17 cellular contexts compared by ENCODE assay signal in genomic region chr18:62777814-62778213, GRCh38.
"Had no signal": no experiment of that assay in that cellular context is flagged by ENCODE, and none has a peak within 500 bp of the region (broad histone marks: within the 10 kb centered on the region; RNA-seq: fewer than 3 reads in every experiment).

No MANE protein-coding gene starts in this region.

- H3K9me3 ChIP-seq: breast epithelium, esophagus muscularis mucosa, neutrophil, pancreas, right lobe of liver, testis, upper lobe of right lung had no signal

- H3K27ac ChIP-seq: breast epithelium, esophagus muscularis mucosa, neutrophil, pancreas, right lobe of liver, testis, upper lobe of right lung had no signal

- H3K36me3 Mint-ChIP-seq: natural killer cell treated with Interleukin-12 subunit alpha and Interleukin-12 subunit beta and Interleukin-15 and Interleukin-18, amount 100 ng/mL, for 72 hours; stimulated activated effector memory CD8-positive, alpha-beta T cell treated with anti-CD3 and anti-CD28 coated beads, Interleukin-12 subunit alpha, Interleukin-12 subunit beta, amount 100 ng/mL, for 72 hours had no signal

- H3K27me3 Mint-ChIP-seq: activated CD8-positive, alpha-beta T cell treated with anti-CD3 and anti-CD28 coated beads for 36 hours; natural killer cell treated with Interleukin-12 subunit alpha and Interleukin-12 subunit beta and Interleukin-15 and Interleukin-18, amount 100 ng/mL, for 72 hours had no signal

- H3K36me3 ChIP-seq: breast epithelium, esophagus muscularis mucosa, neutrophil, pancreas, right lobe of liver, upper lobe of right lung had no signal

- H3K27ac Mint-ChIP-seq: activated CD8-positive, alpha-beta T cell treated with anti-CD3 and anti-CD28 coated beads for 36 hours; activated naive CD4-positive, alpha-beta T cell treated with anti-CD3 and anti-CD28 coated beads for 36 hours; natural killer cell treated with Interleukin-12 subunit alpha and Interleukin-12 subunit beta and Interleukin-15 and Interleukin-18, amount 100 ng/mL, for 72 hours; stimulated activated effector memory CD8-positive, alpha-beta T cell treated with anti-CD3 and anti-CD28 coated beads, Interleukin-12 subunit alpha, Interleukin-12 subunit beta, amount 100 ng/mL, for 72 hours had no signal

- H3K4me3 ChIP-seq: breast epithelium, esophagus muscularis mucosa, pancreas, right lobe of liver, testis, upper lobe of right lung had no signal

- H3K9me3 Mint-ChIP-seq: activated CD8-positive, alpha-beta T cell treated with anti-CD3 and anti-CD28 coated beads for 36 hours; activated naive CD4-positive, alpha-beta T cell treated with anti-CD3 and anti-CD28 coated beads for 36 hours; natural killer cell treated with Interleukin-12 subunit alpha and Interleukin-12 subunit beta and Interleukin-15 and Interleukin-18, amount 100 ng/mL, for 72 hours; stimulated activated effector memory CD8-positive, alpha-beta T cell treated with anti-CD3 and anti-CD28 coated beads, Interleukin-12 subunit alpha, Interleukin-12 subunit beta, amount 100 ng/mL, for 72 hours had no signal

- H3K4me1 ChIP-seq: breast epithelium, upper lobe of right lung had no signal

- ATAC-seq: activated CD8-positive, alpha-beta T cell treated with anti-CD3 and anti-CD28 coated beads for 36 hours; natural killer cell treated with Interleukin-12 subunit alpha and Interleukin-12 subunit beta and Interleukin-15 and Interleukin-18, amount 100 ng/mL, for 72 hours; pancreas; stimulated activated effector memory CD8-positive, alpha-beta T cell treated with anti-CD3 and anti-CD28 coated beads, Interleukin-12 subunit alpha, Interleukin-12 subunit beta, amount 100 ng/mL, for 72 hours; upper lobe of right lung had no signal

- H3K4me3 Mint-ChIP-seq: activated CD8-positive, alpha-beta T cell treated with anti-CD3 and anti-CD28 coated beads for 36 hours; activated naive CD4-positive, alpha-beta T cell treated with anti-CD3 and anti-CD28 coated beads for 36 hours; natural killer cell treated with Interleukin-12 subunit alpha and Interleukin-12 subunit beta and Interleukin-15 and Interleukin-18, amount 100 ng/mL, for 72 hours; stimulated activated effector memory CD8-positive, alpha-beta T cell treated with anti-CD3 and anti-CD28 coated beads, Interleukin-12 subunit alpha, Interleukin-12 subunit beta, amount 100 ng/mL, for 72 hours had no signal

- FAIRE-seq: pancreas had no signal

- DNase-seq: activated CD4-positive, alpha-beta T cell treated with anti-CD3 and anti-CD28 coated beads for 4 hours; activated CD8-positive, alpha-beta T cell treated with anti-CD3 and anti-CD28 coated beads for 36 hours; activated naive CD4-positive, alpha-beta T cell treated with anti-CD3 and anti-CD28 coated beads for 36 hours; activated T-cell treated with anti-CD3 and anti-CD28 coated beads, Interleukin-2, amount 50 U/mL, for 1 hour; aorta; effector CD4-positive, alpha-beta T cell; pancreas; right lobe of liver; stimulated activated CD4-positive, alpha-beta T cell treated with anti-CD3 and anti-CD28 coated beads, Interleukin-4, amount 100 ng/mL, for 24 hours; SW 1271; testis; upper lobe of right lung had no signal

- H3K27me3 ChIP-seq: breast epithelium, esophagus muscularis mucosa, neutrophil, pancreas, right lobe of liver, testis, upper lobe of right lung had no signal
